In genomic region chr6:169789944-169790927, GRCh38 we compare ENCODE assay signal across 8 cellular contexts. TPM values are rescaled to one million over a fixed set of nuclear protein-coding genes. Genes with fewer than 3 reads are reported as not detected.
DNase-seq lines count a peak whose midpoint lies in the region; TF ChIP-seq lines count a peak whose summit lies in the region.

No MANE protein-coding gene starts in this region.

- intact Hi-C loops in activated naive CD4-positive, alpha-beta T cell treated with anti-CD3 and anti-CD28 coated beads for 36 hours (cut with micrococcal nuclease), result loop anchor here (1.0 to 5.0 kb wide), 6 partner anchors 39 to 740 kb away; partner anchors contain the start of genes DYNLT2 and ERMARD
- intact Hi-C loops in testis (cut with DNase I; ENCODE audit: low total_unique reads), result no loop called here

- H3K4me3 Mint-ChIP-seq in activated naive CD4-positive, alpha-beta T cell treated with anti-CD3 and anti-CD28 coated beads for 36 hours, result peak overlapping the region; percentile 79

- 0% methylated on average over 51 to 61 of the region's 61 CpGs for WGBS in testis, 2 donors

- H3K27me3 Mint-ChIP-seq in activated naive CD4-positive, alpha-beta T cell treated with anti-CD3 and anti-CD28 coated beads for 36 hours (ENCODE audit: low read depth), result peaks cover 24% of the 10 kb centered on the region

- in situ Hi-C loops in HAP-1 (cut with MboI; ENCODE audit: low sequenced_read_pairs), result loop anchor here (10.0 kb wide), 1 partner anchor 745 kb away; no protein-coding TSS in a partner anchor
- in situ Hi-C loops in SK-MEL-5 (cut with HindIII; ENCODE audit: low pct_unique_long_range_greater_than_20kb, low sequenced_read_pairs), result no loop called here

- peak; percentile 88 for TF ChIP-seq CTCF in osteoblast (IDR thresholded peaks at IDR 0.05; ENCODE audit: extremely low read depth, low read depth, low read length)
- TF ChIP-seq CTCF in testis (IDR thresholded peaks at IDR 0.05), result peak; percentile 68 to 94 (median 93)

- H3K27ac ChIP-seq in osteoblast (ENCODE audit: low read depth, low read length) (peak overlapping the region; percentile 57), testis (peak overlapping the region; percentile 46 to 80)

- no peak for TF ChIP-seq POLR2A in testis (IDR thresholded peaks at IDR 0.05)

- peaks cover 17% of the 10 kb centered on the region for H3K4me1 Mint-ChIP-seq in activated naive CD4-positive, alpha-beta T cell treated with anti-CD3 and anti-CD28 coated beads for 36 hours (ENCODE audit: low read depth)

- no peaks in the 10 kb centered on the region for H3K9me3 ChIP-seq in ES-I3 (ENCODE audit: control insufficient read depth, insufficient read depth, low read length)
- H3K9me3 ChIP-seq in HAP-1, result no peaks in the 10 kb centered on the region
- H3K9me3 ChIP-seq in MG63, result no peaks in the 10 kb centered on the region
- H3K9me3 ChIP-seq in osteoblast (ENCODE audit: low read depth, low read length), result no peaks in the 10 kb centered on the region
- no peaks in the 10 kb centered on the region for H3K9me3 ChIP-seq in testis

- H4K20me1 ChIP-seq in osteoblast (ENCODE audit: insufficient read depth, low read length), result no peaks in the 10 kb centered on the region

- H3K27me3 ChIP-seq in HAP-1 (ENCODE audit: low read depth), result no peaks in the 10 kb centered on the region
- no peaks in the 10 kb centered on the region for H3K27me3 ChIP-seq in MG63
- H3K27me3 ChIP-seq in osteoblast (ENCODE audit: insufficient read depth, low read length), result no peaks in the 10 kb centered on the region
- H3K27me3 ChIP-seq in testis, result no peaks in the 10 kb centered on the region

- H3K36me3 Mint-ChIP-seq in activated naive CD4-positive, alpha-beta T cell treated with anti-CD3 and anti-CD28 coated beads for 36 hours (ENCODE audit: low read depth), result no peaks in the 10 kb centered on the region

- no peak overlapping the region for H3K27ac Mint-ChIP-seq in activated naive CD4-positive, alpha-beta T cell treated with anti-CD3 and anti-CD28 coated beads for 36 hours

- peak overlapping the region; percentile 99 for H2AFZ ChIP-seq in osteoblast (ENCODE audit: low read length)

- H3K4me3 ChIP-seq in HAP-1 (peak overlapping the region; percentile 30), MG63 (peak overlapping the region; percentile 45), osteoblast (ENCODE audit: insufficient read depth, low read length) (peak overlapping the region; percentile 76), testis (peak overlapping the region; percentile 31 to 53)

- no peaks in the 10 kb centered on the region for H3K79me2 ChIP-seq in osteoblast (ENCODE audit: insufficient read depth, low read length)

- DNase-seq in HAP-1 (ENCODE audit: low spot score in 2 of 2) (peak; percentile 81 to 84), MG63 (peak; percentile 74), SK-MEL-5 (ENCODE audit: low read depth, low spot score) (peak; percentile 56), globus pallidus (ENCODE audit: low spot score) (peak; percentile 73), osteoblast (ENCODE audit: insufficient read length, low spot score, missing footprints) (peak; percentile 96), testis (peak; percentile 83)
- DNase-seq in activated naive CD4-positive, alpha-beta T cell treated with anti-CD3 and anti-CD28 coated beads for 36 hours, result peak; percentile 80

- H3K9me3 Mint-ChIP-seq in activated naive CD4-positive, alpha-beta T cell treated with anti-CD3 and anti-CD28 coated beads for 36 hours, result no peaks in the 10 kb centered on the region

- CTCF ChIA-PET in activated naive CD4-positive, alpha-beta T cell treated with anti-CD3 and anti-CD28 coated beads for 36 hours (lab: Charles Lee), result interaction anchor here (0.5 to 2.6 kb wide), 26 partner anchors 10 to 744 kb away, joined by 3 to 48 read pairs (median 3); no protein-coding TSS in a partner anchor

- peak overlapping the region; percentile 54; the same call in 1 of the 2 replicates for H3K9ac ChIP-seq in ES-I3 (ENCODE audit: low read depth, low read length)

- H3K36me3 ChIP-seq in ES-I3 (ENCODE audit: insufficient read depth, low read length), result no peaks in the 10 kb centered on the region
- H3K36me3 ChIP-seq in HAP-1 (replicated peaks), result no peaks in the 10 kb centered on the region
- no peaks in the 10 kb centered on the region for H3K36me3 ChIP-seq in MG63
- no peaks in the 10 kb centered on the region for H3K36me3 ChIP-seq in osteoblast (ENCODE audit: insufficient read depth, low read length)
- no peaks in the 10 kb centered on the region for H3K36me3 ChIP-seq in testis (ENCODE audit: low read depth, missing control alignments)

- H3K4me2 ChIP-seq in osteoblast (ENCODE audit: insufficient read depth, low read length), result peak overlapping the region; percentile 95

- no peaks in the 10 kb centered on the region; the same call in 1 of the 2 replicates for H3K4me1 ChIP-seq in ES-I3 (ENCODE audit: insufficient read depth, low read length)
- peaks cover 11% of the 10 kb centered on the region for H3K4me1 ChIP-seq in HAP-1
- H3K4me1 ChIP-seq in osteoblast (ENCODE audit: insufficient read depth, low read length), result peaks cover 6% of the 10 kb centered on the region
- peaks cover 6% of the 10 kb centered on the region for H3K4me1 ChIP-seq in testis

RNA-seq across cellular contexts. Expression of gene ERMARD, which starts 38.8 kb away (rescaled TPM):
- 22.5 and 39.6 TPM in 2 replicates for total RNA-seq in MG63 (2014; rRNA removed; shearing (Covaris generic); ENCODE audit: low replicate concordance)
- total RNA-seq in SK-MEL-5 (2014; rRNA removed; shearing (Covaris generic)), result 16.2 and 18.1 TPM in 2 replicates
- 8.7 and 10.9 TPM in 2 replicates for polyA plus RNA-seq in SK-MEL-5 (2015; cell fraction: cytosol; rRNA removed)
- polyA plus RNA-seq in SK-MEL-5 (2015; cell fraction: nucleus; rRNA removed), result 75.3 and 92.0 TPM in 2 replicates
- 10 to 100 TPM; 21.1 to 22.8 TPM for total RNA-seq in activated naive CD4-positive, alpha-beta T cell treated with anti-CD3 and anti-CD28 coated beads for 36 hours
- total RNA-seq in osteoblast, result 21.4 and 23.3 TPM in 2 replicates
- total RNA-seq in testis, result 10 to 100 TPM; 48.3 to 56.6 TPM
- 77.6 TPM for polyA plus RNA-seq in testis (ENCODE audit: insufficient read depth, low read depth, low replicate concordance)

RNA-seq across cellular contexts. Expression of gene DYNLT2, which starts 38.9 kb away (rescaled TPM):
- total RNA-seq in MG63 (2014; rRNA removed; shearing (Covaris generic); ENCODE audit: low replicate concordance), result 0.10 TPM in 1 of 2 replicates, not detected in the other
- 0.61 and 1.4 TPM in 2 replicates for total RNA-seq in SK-MEL-5 (2014; rRNA removed; shearing (Covaris generic))
- 0.16 and 0.52 TPM in 2 replicates for polyA plus RNA-seq in SK-MEL-5 (2015; cell fraction: cytosol; rRNA removed)
- 7.8 and 9.8 TPM in 2 replicates for polyA plus RNA-seq in SK-MEL-5 (2015; cell fraction: nucleus; rRNA removed)
- 1 to 10 TPM; 2.9 to 3.1 TPM for total RNA-seq in activated naive CD4-positive, alpha-beta T cell treated with anti-CD3 and anti-CD28 coated beads for 36 hours
- total RNA-seq in osteoblast (1.8 and 2.2 TPM in 2 replicates), testis (10 to 100 TPM; 15.4 to 20.4 TPM)
- 59.4 TPM for polyA plus RNA-seq in testis (ENCODE audit: insufficient read depth, low read depth, low replicate concordance)

Comparison
In these comparisons a context has a peak if more than half of its experiments do, and no peak if none do; other contexts are left out.
1. Peak in every context shown above with its lines: DNase-seq, H3K4me3 ChIP-seq and H3K27ac ChIP-seq.